Comparison of ENCODE assay signal across 8 cellular contexts in genomic region chr7:76260171-76260703, GRCh38. TPM values are rescaled to one million over a fixed set of nuclear protein-coding genes. Genes with fewer than 3 reads are reported as not detected.
DNase-seq lines count a peak whose midpoint lies in the region; ATAC-seq and TF ChIP-seq lines count a peak whose summit lies in the region.
"Had no signal": no experiment of that assay in that cellular context is flagged by ENCODE, and none has a peak within 500 bp of the region (broad histone marks: within the 10 kb centered on the region; RNA-seq: fewer than 3 reads in every experiment).

No MANE protein-coding gene starts in this region.

- H3K27me3 ChIP-seq in HAP-1 (ENCODE audit: low read depth): no peaks in the 10 kb centered on the region
- peaks cover 0 to 7% of the 10 kb centered on the region in 2 donors for H3K27me3 ChIP-seq in Peyer's patch
- H3K27me3 ChIP-seq in adipocyte (replicated peaks; ENCODE audit: control insufficient read depth, insufficient read depth, low read length): peaks cover 29% of the 10 kb centered on the region
- H3K27me3 ChIP-seq in lower lobe of right lung (ENCODE audit: low read depth): peaks cover 32% of the 10 kb centered on the region

- H3K9me3 ChIP-seq in HAP-1 (no peaks in the 10 kb centered on the region), Peyer's patch (peaks cover 0 to 6% (median 0%) of the 10 kb centered on the region in 4 donors), adipocyte (ENCODE audit: control insufficient read depth, low read length) (no peaks in the 10 kb centered on the region), lower lobe of right lung (no peaks in the 10 kb centered on the region)

- H3K9ac ChIP-seq in adipocyte (ENCODE audit: low read length): no peak overlapping the region

- ATAC-seq in lower lobe of right lung (peak; percentile 42 to 61), GM18868 (IDR thresholded peaks at IDR 0.05; ENCODE audit: unreplicated experiment) (no peak), HG03432 (IDR thresholded peaks at IDR 0.05; ENCODE audit: unreplicated experiment) (no peak)

- H3K27ac ChIP-seq in Peyer's patch (no peak overlapping the region), lower lobe of right lung (no peak overlapping the region)

- peak; percentile 84 to 98 for DNase-seq in HAP-1 (ENCODE audit: low spot score in 2 of 2)
- DNase-seq in Peyer's patch: no peak
- peak; percentile 42 for DNase-seq in adipocyte (ENCODE audit: low read depth)
- DNase-seq in lower lobe of right lung: no peak
- peak; percentile 22 for DNase-seq in stimulated activated naive CD4-positive, alpha-beta T cell treated with Interleukin-2 at 50 U/mL for 16 hours (lab: John Stamatoyannopoulos, UW)

- TF ChIP-seq CTCF in Peyer's patch (IDR thresholded peaks at IDR 0.05) (no peak), lower lobe of right lung (IDR thresholded peaks at IDR 0.05) (no peak)

- TF ChIP-seq POLR2A in Peyer's patch (IDR thresholded peaks at IDR 0.05): no peak

- intact Hi-C loops in lower lobe of right lung (cut with DNase I): no loop called here

- in situ Hi-C loops in HAP-1 (cut with MboI; ENCODE audit: low sequenced_read_pairs): loop anchor here (5.0 kb wide), 1 partner anchor 83 kb away; no protein-coding TSS in a partner anchor

- H3K36me3 ChIP-seq in HAP-1 (replicated peaks) (no peaks in the 10 kb centered on the region), Peyer's patch (no peaks in the 10 kb centered on the region), adipocyte (ENCODE audit: control insufficient read depth, insufficient read depth, low read length, severe bottlenecking) (no peaks in the 10 kb centered on the region), lower lobe of right lung (no peaks in the 10 kb centered on the region)

- peak overlapping the region; percentile 39 for H3K4me3 ChIP-seq in HAP-1
- H3K4me3 ChIP-seq in Peyer's patch: peak overlapping the region in 3 of 4 donors; percentile 24 to 32 (median 31)
- H3K4me3 ChIP-seq in adipocyte (ENCODE audit: low read length): no peak overlapping the region
- H3K4me3 ChIP-seq in lower lobe of right lung: peak overlapping the region; percentile 37

- H3K4me1 ChIP-seq in HAP-1: peaks cover 2% of the 10 kb centered on the region; the same call in 1 of the 2 replicates
- peaks cover 0 to 8% (median 3%) of the 10 kb centered on the region in 4 donors for H3K4me1 ChIP-seq in Peyer's patch
- no peaks in the 10 kb centered on the region for H3K4me1 ChIP-seq in adipocyte (ENCODE audit: control insufficient read depth, insufficient read depth, low read length)
- peaks cover 6% of the 10 kb centered on the region for H3K4me1 ChIP-seq in lower lobe of right lung

RNA-seq across cellular contexts. Expression of gene HSPB1, which starts 42.2 kb away (rescaled TPM):
- total RNA-seq in Peyer's patch (100 to 1,000 TPM in 1 of 4 donors, 10 to 100 TPM in 3; 59.0 to 139 (median 88.3) TPM), lower lobe of right lung (609 TPM)

RNA-seq across cellular contexts. Expression of gene SRRM3, which starts 58.5 kb away (rescaled TPM):
- total RNA-seq in Peyer's patch (1 to 10 TPM in 2 of 4 donors, under 1 TPM in 1, not detected in 1; 0.85 to 7.4 (median 1.2) TPM), lower lobe of right lung (0.86 TPM)
- total RNA-seq: T-helper 1 cell treated with Interleukin-12 subunit alpha and Interleukin-12 subunit beta and Interleukin-4 antibody, amounts not matched to agents 30 ng/mL and 1 ng/mL, for 36 hours had no signal

Comparison
In these comparisons a context has a peak if more than half of its experiments do, and no peak if none do; other contexts are left out.
1. DNase-seq: peak in HAP-1 (2 of 2), adipocyte (single experiment) and stimulated activated naive CD4-positive, alpha-beta T cell treated with Interleukin-2 at 50 U/mL for 16 hours (single experiment); none in Peyer's patch (0 of 3) and lower lobe of right lung (single experiment).
2. ATAC-seq: peak in lower lobe of right lung (2 of 2); none in GM18868 (single experiment) and HG03432 (single experiment).